Comparison of ENCODE assay signal across 8 cellular contexts in genomic region chr4:137733174-137734141, GRCh38.
DNase-seq lines count a peak whose midpoint lies in the region; ATAC-seq, FAIRE-seq and TF ChIP-seq lines count a peak whose summit lies in the region.
"Not testable (repeated sequence)": the region's sequence is repeated elsewhere in the genome, so short reads cannot be mapped to it uniquely, and the experiment has no call there.

No MANE protein-coding gene starts in this region.

- ATAC-seq in GM18519 (IDR thresholded peaks at IDR 0.05; ENCODE audit: low FRiP score, unreplicated experiment) (peak; percentile 67), GM12878 (peak; percentile 92)
- ATAC-seq in right cardiac atrium: not testable (repeated sequence)

- H3K4me2 ChIP-seq in GM12878 (ENCODE audit: control insufficient read depth, insufficient read depth); trophoblast cell (ENCODE audit: low read length): not testable (repeated sequence)

- peak; percentile 16 for DNase-seq in Calu3
- DNase-seq in HEK293T (ENCODE audit: extremely low spot score): peak; percentile 46
- peak; percentile 48 for DNase-seq in KBM-7
- DNase-seq in OCI-M1 (lab: John Stamatoyannopoulos, UW): peak; percentile 64
- DNase-seq in GM12878 (ENCODE audit: low read depth, low spot score): not testable (repeated sequence)
- DNase-seq in right cardiac atrium: peak in 2 of 3 donors; percentile 17 to 40
- peak; percentile 42 to 63 for DNase-seq in trophoblast cell

- H4K12ac ChIP-seq in trophoblast cell (ENCODE audit: low read depth, low read length): not testable (repeated sequence)

- not testable (repeated sequence) for H3K14ac ChIP-seq in trophoblast cell (ENCODE audit: low read length)

- H3K4ac ChIP-seq in trophoblast cell (ENCODE audit: low read depth, low read length): not testable (repeated sequence)

- not testable (repeated sequence) for H3K4me1 Mint-ChIP-seq in Calu3 (ENCODE audit: low read depth, unreplicated experiment)

- not testable (repeated sequence) for H2BK120ac ChIP-seq in trophoblast cell (ENCODE audit: insufficient read depth, low read length, poor library complexity)

- H3K23ac ChIP-seq in trophoblast cell (ENCODE audit: low read length): not testable (repeated sequence)

- not testable (repeated sequence) for H2BK12ac ChIP-seq in trophoblast cell (ENCODE audit: low read length)

- peak; percentile 85 for FAIRE-seq in GM12878 (lab: Jason Lieb, UNC)

- POLR2A ChIA-PET in HEK293T (lab: Yijun Ruan, JAX); GM12878 (lab: Charles Lee): not testable (repeated sequence)

- not testable (repeated sequence) for H3K36me3 Mint-ChIP-seq in Calu3 (ENCODE audit: insufficient read depth, unreplicated experiment)

- TF ChIP-seq POLR2A in GM12878 (IDR thresholded peaks at IDR 0.05; ENCODE audit: low read depth, low read length): not testable (repeated sequence)

- H3K27ac Mint-ChIP-seq in Calu3 (ENCODE audit: unreplicated experiment): not testable (repeated sequence)

- H3K27me3 ChIP-seq in GM12878 (replicated peaks in 1 of 2; ENCODE audit: control insufficient read depth in 2 of 2, insufficient read depth in 2 of 2, low read length in 1 of 2); right cardiac atrium (ENCODE audit: control insufficient read depth, insufficient read depth); trophoblast cell (ENCODE audit: insufficient read depth, low read length): not testable (repeated sequence)

- H3K4me3 Mint-ChIP-seq in Calu3 (ENCODE audit: low read depth, unreplicated experiment): not testable (repeated sequence)

- in situ Hi-C loops in KBM-7 (cut with MboI; ENCODE audit: low pct_unique_long_range_greater_than_20kb, low sequenced_read_pairs); GM12878 (cut with MboI): not testable (repeated sequence)

- BruUV-seq in Calu3 (replicated peaks; lab: Mats Ljungman, UMichigan); GM12878 (replicated peaks; lab: Mats Ljungman, UMichigan): not testable (repeated sequence)

- not testable (repeated sequence) for H3K9me3 Mint-ChIP-seq in Calu3 (ENCODE audit: low read depth, unreplicated experiment)

- H3K18ac ChIP-seq in trophoblast cell (ENCODE audit: low read length): not testable (repeated sequence)

- H2BK5ac ChIP-seq in trophoblast cell (ENCODE audit: low read depth, low read length, poor library complexity): not testable (repeated sequence)

- CTCF ChIA-PET in Calu3 (lab: Charles Lee); HEK293T (lab: Yijun Ruan, JAX): not testable (repeated sequence)
- CTCF ChIA-PET in GM12878 (lab: Yijun Ruan, JAX): interaction anchor here (1.0 to 3.2 kb wide), 5 partner anchors 9 to 947 kb away, joined by 3 to 11 read pairs (median 3); no protein-coding TSS in a partner anchor

- H4K91ac ChIP-seq in trophoblast cell (ENCODE audit: low read depth, low read length): not testable (repeated sequence)

- WGBS in GM12878 (ENCODE audit: insufficient coverage, insufficient replicate concordance, low lambda C conversion rate, missing lambda C conversion rate): 57% methylated on average over 32 of the region's 44 CpGs
- WGBS in right cardiac atrium: 93% methylated on average over 44 of the region's 44 CpGs
- no CpG with 5 or more reads among the region's 44 CpGs for WGBS in trophoblast cell (ENCODE audit: extremely low coverage, insufficient coverage, insufficient read length)

- RAD21 ChIA-PET in GM12878 (lab: Charles Lee; ENCODE audit: unreplicated experiment): not testable (repeated sequence)

- SMC1A ChIA-PET in GM12878 (lab: Charles Lee; ENCODE audit: uncharacterized antibody, unreplicated experiment): not testable (repeated sequence)

- not testable (repeated sequence) for H3K4me1 ChIP-seq in GM12878 (ENCODE audit: control insufficient read depth, insufficient read depth, low read length); right cardiac atrium (ENCODE audit: control insufficient read depth, insufficient read depth, low read length); trophoblast cell (ENCODE audit: control insufficient read depth in 1 of 2, insufficient read depth in 2 of 2, low read length in 2 of 2)

- H4K20me1 ChIP-seq in GM12878 (ENCODE audit: control insufficient read depth, insufficient read depth): not testable (repeated sequence)

- TF ChIP-seq CTCF in Calu3 (IDR thresholded peaks at IDR 0.05; ENCODE audit: unreplicated experiment) (peak; percentile 26), GM12878 (IDR thresholded peaks at IDR 0.05 in 2 of 3, conservative IDR thresholded peaks at IDR 0.05 in 1 of 3; ENCODE audit: control insufficient read depth in 2 of 3, extremely low read depth in 1 of 3, insufficient read depth in 1 of 3, low read depth in 3 of 3, low read length in 3 of 3) (peak; percentile 42 to 57 (median 44); a peak in 5 of 6 replicates)

- H3K79me2 ChIP-seq in GM12878 (ENCODE audit: control insufficient read depth, insufficient read depth, low read length); trophoblast cell (ENCODE audit: control insufficient read depth, insufficient read depth, low read length, poor library complexity): not testable (repeated sequence)

- H3K9ac ChIP-seq in GM12878 (ENCODE audit: control insufficient read depth, insufficient read depth, low read length); trophoblast cell (ENCODE audit: low read length): not testable (repeated sequence)

- H2AFZ ChIP-seq in GM12878 (ENCODE audit: control insufficient read depth, low read depth, low read length); trophoblast cell (ENCODE audit: insufficient read depth, low read length, poor library complexity): not testable (repeated sequence)

- not testable (repeated sequence) for H3K36me3 ChIP-seq in GM12878 (ENCODE audit: control insufficient read depth in 2 of 2, insufficient read depth in 2 of 2, low read length in 1 of 2); trophoblast cell (ENCODE audit: control insufficient read depth in 1 of 2, insufficient read depth in 2 of 2, low read length in 2 of 2)

- H3K9me3 ChIP-seq in GM12878 (replicated peaks; ENCODE audit: control insufficient read depth, insufficient read depth, low read length); right cardiac atrium (ENCODE audit: control insufficient read depth, low read length); trophoblast cell (ENCODE audit: insufficient read depth, low read depth, low read length): not testable (repeated sequence)

- not testable (repeated sequence) for H3K27me3 Mint-ChIP-seq in Calu3 (ENCODE audit: unreplicated experiment)

- H3K79me1 ChIP-seq in trophoblast cell (ENCODE audit: low read length): not testable (repeated sequence)

- TF ChIP-seq EP300 in GM12878 (IDR thresholded peaks at IDR 0.05; ENCODE audit: borderline replicate concordance in 1 of 2, control insufficient read depth in 1 of 2, low read depth in 2 of 2, low read length in 2 of 2): not testable (repeated sequence)

- not testable (repeated sequence) for H2AK5ac ChIP-seq in trophoblast cell (ENCODE audit: low read length)

- intact Hi-C loops in Calu3 (cut with micrococcal nuclease; ENCODE audit: unreplicated experiment); right cardiac atrium (cut with DNase I): not testable (repeated sequence)
- intact Hi-C loops in GM12878 (cut with micrococcal nuclease; ENCODE audit: unreplicated experiment): loop anchor here (1.0 to 10.0 kb wide), 5 partner anchors 129 to 1139 kb away; no protein-coding TSS in a partner anchor

- not testable (repeated sequence) for H3K27ac ChIP-seq in GM12878 (ENCODE audit: control insufficient read depth, insufficient read depth); right cardiac atrium (ENCODE audit: low read length); trophoblast cell (ENCODE audit: low read depth, low read length)

- not testable (repeated sequence) for H3K4me3 ChIP-seq in GM12878; right cardiac atrium (ENCODE audit: low read length); trophoblast cell (ENCODE audit: low read depth, low read length)

- peak; percentile 72 for TF ChIP-seq RAD21 in GM12878 (IDR thresholded peaks at IDR 0.05; ENCODE audit: insufficient read depth, low read depth, low read length)

- H4K8ac ChIP-seq in trophoblast cell (ENCODE audit: low read depth, low read length): not testable (repeated sequence)

TF ChIP-seq in GM12878, 131 proteins besides CTCF, POLR2A, EP300 and RAD21:
- TF ChIP-seq SMC3 (IDR thresholded peaks at IDR 0.05; ENCODE audit: borderline replicate concordance, low read length): peak; percentile 33; the same call in 1 of the 2 replicates
